Comparison of ENCODE assay signal across 17 cellular contexts in genomic region chr10:86393858-86394472, GRCh38. TPM values are rescaled to one million over a fixed set of nuclear protein-coding genes. Genes with fewer than 3 reads are reported as not detected.
A peak's percentile ranks its signal among the peaks of the same experiment; 100 is the strongest.
DNase-seq lines count a peak whose midpoint lies in the region; ATAC-seq and TF ChIP-seq lines count a peak whose summit lies in the region.
"Had no signal": no experiment of that assay in that cellular context is flagged by ENCODE, and none has a peak within 500 bp of the region (broad histone marks: within the 10 kb centered on the region; RNA-seq: fewer than 3 reads in every experiment).

No MANE protein-coding gene starts in this region.

- no peaks in the 10 kb centered on the region for H3K79me2 ChIP-seq in Karpas-422 (ENCODE audit: low read length)

- no peaks in the 10 kb centered on the region for H4K20me1 ChIP-seq in Karpas-422 (ENCODE audit: insufficient read depth, low read depth, low read length)

- H3K9me2 ChIP-seq in Karpas-422 (replicated peaks; ENCODE audit: insufficient read depth, low read length), result no peaks in the 10 kb centered on the region

- no peak for TF ChIP-seq POLR2A in suprapubic skin (IDR thresholded peaks at IDR 0.05)

- H3K36me3 Mint-ChIP-seq in activated T-cell treated with anti-CD3 and anti-CD28 coated beads, Interleukin-2, amount 50 U/mL, for 72 hours (ENCODE audit: insufficient read depth in 2 of 2), result no peaks in the 10 kb centered on the region
- H3K36me3 Mint-ChIP-seq in activated T-helper 17 cell treated with anti-CD3 and anti-CD28 coated beads, Interleukin-2, amount 50 U/mL, for 72 hours (ENCODE audit: low read depth), result no peaks in the 10 kb centered on the region
- H3K36me3 Mint-ChIP-seq: CD4-positive, CD25-positive, alpha-beta regulatory T cell had no signal

- H3K4me3 Mint-ChIP-seq in activated T-cell treated with anti-CD3 and anti-CD28 coated beads, Interleukin-2, amount 50 U/mL, for 72 hours, result peak overlapping the region in 1 of 2 donors; percentile 32
- H3K4me3 Mint-ChIP-seq in activated T-helper 17 cell treated with anti-CD3 and anti-CD28 coated beads, Interleukin-2, amount 50 U/mL, for 72 hours, result peak overlapping the region; percentile 14

- peaks cover 5% of the 10 kb centered on the region for H3K27me3 Mint-ChIP-seq in activated T-cell treated with anti-CD3 and anti-CD28 coated beads, Interleukin-2, amount 50 U/mL, for 72 hours (ENCODE audit: low read depth)
- H3K27me3 Mint-ChIP-seq in activated T-helper 17 cell treated with anti-CD3 and anti-CD28 coated beads, Interleukin-2, amount 50 U/mL, for 72 hours, result peaks cover 7% of the 10 kb centered on the region

- ATAC-seq in activated T-cell treated with anti-CD3 and anti-CD28 coated beads, Interleukin-2, amount 50 U/mL, for 72 hours (replicated peaks in 1 of 2), result peak; percentile 67 to 72
- peak; percentile 56 for ATAC-seq in activated T-helper 17 cell treated with anti-CD3 and anti-CD28 coated beads, Interleukin-2, amount 50 U/mL, for 72 hours (replicated peaks)

- TF ChIP-seq EP300 in suprapubic skin (IDR thresholded peaks at IDR 0.05), result no peak

- H3K9me3 ChIP-seq in Karpas-422 (ENCODE audit: low read length) (no peaks in the 10 kb centered on the region), suprapubic skin (no peaks in the 10 kb centered on the region)
- H3K9me3 ChIP-seq: SJCRH30 had no signal

- H3K9ac ChIP-seq in Karpas-422 (ENCODE audit: low read length), result 0 out of 2 replicates have a peak overlapping the region, but pooled peaks have one; percentile 76

- peaks cover 4% of the 10 kb centered on the region for H3K4me1 Mint-ChIP-seq in activated T-cell treated with anti-CD3 and anti-CD28 coated beads, Interleukin-2, amount 50 U/mL, for 72 hours (ENCODE audit: low read depth)
- H3K4me1 Mint-ChIP-seq in activated T-helper 17 cell treated with anti-CD3 and anti-CD28 coated beads, Interleukin-2, amount 50 U/mL, for 72 hours, result no peaks in the 10 kb centered on the region

- H3K4me3 ChIP-seq in Karpas-422 (ENCODE audit: low read length) (no peak overlapping the region), suprapubic skin (no peak overlapping the region)
- H3K4me3 ChIP-seq: SJCRH30 had no signal

- H3K36me3 ChIP-seq in Karpas-422 (ENCODE audit: insufficient read depth, low read length) (no peaks in the 10 kb centered on the region), suprapubic skin (no peaks in the 10 kb centered on the region)
- H3K36me3 ChIP-seq: SJCRH30 had no signal

- H3K4me1 ChIP-seq in Karpas-422 (ENCODE audit: low read length), result peaks cover 39% of the 10 kb centered on the region
- peaks cover 22% of the 10 kb centered on the region for H3K4me1 ChIP-seq in suprapubic skin
- H3K4me1 ChIP-seq: SJCRH30 had no signal

- H3K27ac ChIP-seq in Karpas-422 (ENCODE audit: low read length) (peak overlapping the region; percentile 70; the same call in 1 of the 2 replicates), suprapubic skin (peak overlapping the region; percentile 48)
- H3K27ac ChIP-seq: RWPE1, SJCRH30 had no signal

- H3K27me3 ChIP-seq in Karpas-422 (ENCODE audit: low read length) (no peaks in the 10 kb centered on the region), suprapubic skin (peaks cover 39% of the 10 kb centered on the region)
- H3K27me3 ChIP-seq: SJCRH30 had no signal

- WGBS in suprapubic skin, result 26% methylated on average over 10 of the region's 10 CpGs

- no peak overlapping the region for H3K27ac Mint-ChIP-seq in activated T-cell treated with anti-CD3 and anti-CD28 coated beads, Interleukin-2, amount 50 U/mL, for 72 hours
- H3K27ac Mint-ChIP-seq in activated T-helper 17 cell treated with anti-CD3 and anti-CD28 coated beads, Interleukin-2, amount 50 U/mL, for 72 hours, result no peak overlapping the region
- H3K27ac Mint-ChIP-seq: CD4-positive, CD25-positive, alpha-beta regulatory T cell had no signal

- H3K9me3 Mint-ChIP-seq in activated T-cell treated with anti-CD3 and anti-CD28 coated beads, Interleukin-2, amount 50 U/mL, for 72 hours, result no peaks in the 10 kb centered on the region
- no peaks in the 10 kb centered on the region for H3K9me3 Mint-ChIP-seq in activated T-helper 17 cell treated with anti-CD3 and anti-CD28 coated beads, Interleukin-2, amount 50 U/mL, for 72 hours

- no peak for TF ChIP-seq CTCF in suprapubic skin (IDR thresholded peaks at IDR 0.05)

- H2AFZ ChIP-seq in Karpas-422 (ENCODE audit: low read length), result no peak overlapping the region

- DNase-seq in activated T-cell treated with anti-CD3 and anti-CD28 coated beads, Interleukin-2, amount 50 U/mL, for 72 hours, result no peak
- DNase-seq in activated T-cell treated with anti-CD3 and anti-CD28 coated beads, Interleukin-2, amount 50 U/mL, for 1 hour, result no peak
- DNase-seq in Karpas-422 (no peak), suprapubic skin (ENCODE audit: low spot score in 2 of 2) (no peak), ecto neural progenitor cell (ENCODE audit: low spot score) (no peak), NCI-H1436 (lab: John Stamatoyannopoulos, UW) (no peak)
- DNase-seq: Calu3; CD4-positive, CD25-positive, alpha-beta regulatory T cell; KG1; NCI-H1092; NCI-H187; SJCRH30 had no signal

- H3K4me2 ChIP-seq in Karpas-422 (ENCODE audit: low read depth, low read length, poor library complexity, severe bottlenecking), result peak overlapping the region; percentile 74

RNA-seq across cellular contexts. Expression of gene GRID1, which starts 27.4 kb away (rescaled TPM):
- total RNA-seq in activated T-cell treated with anti-CD3 and anti-CD28 coated beads, Interleukin-2, amount 50 U/mL, for 72 hours, result not detected
- 0.07 and 0.18 TPM in 2 replicates for total RNA-seq in Karpas-422 (2014; rRNA removed; shearing (Covaris generic); ENCODE audit: low replicate concordance)
- total RNA-seq in activated T-helper 17 cell treated with anti-CD3 and anti-CD28 coated beads, Interleukin-2, amount 50 U/mL, for 72 hours, result not detected
- total RNA-seq in suprapubic skin, result 1 to 10 TPM; 1.8 to 3.1 (median 2.4) TPM
- total RNA-seq: A673; Calu3; CD4-positive, CD25-positive, alpha-beta regulatory T cell; Daoy; MCF 10A; SJCRH30 had no signal
